ENCODE assay signal across 17 cellular contexts in the genomic region with DNA sequence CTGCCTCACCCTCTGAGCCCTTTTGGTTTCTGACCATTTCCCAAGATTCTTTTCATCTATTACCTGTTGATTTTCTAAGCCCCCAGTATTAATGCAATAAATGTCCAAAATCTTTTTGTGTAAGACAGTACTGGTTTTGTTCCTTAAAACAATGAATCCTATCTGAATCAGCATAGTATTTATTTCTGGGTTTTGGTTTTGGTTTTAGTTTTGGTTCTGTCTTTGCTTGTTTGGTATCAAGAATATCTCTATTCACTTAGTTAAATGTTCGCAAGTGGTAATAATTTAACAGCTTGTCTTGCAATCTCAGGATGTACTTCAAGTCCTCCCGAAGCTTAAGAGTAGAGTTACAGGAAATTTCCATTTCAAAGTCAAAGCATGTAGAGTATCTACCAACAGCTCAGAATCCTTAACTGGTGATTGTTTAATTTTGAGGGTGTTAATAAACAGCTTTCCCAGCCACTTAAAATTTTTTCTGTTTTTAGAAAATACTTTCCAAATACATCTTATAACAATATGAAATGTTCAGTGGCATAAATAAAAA.
DNase-seq lines count a peak whose midpoint lies in the region; ATAC-seq, FAIRE-seq and TF ChIP-seq lines count a peak whose summit lies in the region.
"Had no signal": no experiment of that assay in that cellular context is flagged by ENCODE, and none has a peak within 500 bp of the region (broad histone marks: within the 10 kb centered on the region; RNA-seq: fewer than 3 reads in every experiment).

No MANE protein-coding gene starts in this region.

- intact Hi-C loops in K562 (cut with micrococcal nuclease) (no loop called here), posterior cingulate gyrus (cut with DNase I) (no loop called here)

- in situ Hi-C loops in K562 (cut with MboI) = no loop called here

- ATAC-seq in GM21723 (IDR thresholded peaks at IDR 0.05; ENCODE audit: unreplicated experiment) (peak; percentile 71), K562 (no peak), naive B cell (ENCODE audit: low read depth in 2 of 2) (peak; percentile 32 to 42)
- ATAC-seq: foreskin keratinocyte, T-cell, WTC11 had no signal

- H3K4me2 ChIP-seq in K562 (ENCODE audit: insufficient read depth, low read length) = no peak overlapping the region

- no peak for TF ChIP-seq POLR2A in K562 (conservative IDR thresholded peaks at IDR 0.05)

- H4K20me1 ChIP-seq in K562 (replicated peaks; ENCODE audit: control insufficient read depth, insufficient read depth, low read length) = no peaks in the 10 kb centered on the region

- no peak overlapping the region for H3K4me3 ChIP-seq in K562
- H3K4me3 ChIP-seq: ovary had no signal

- H3K36me3 ChIP-seq in K562 (ENCODE audit: control insufficient read depth, insufficient read depth, low read length) = no peaks in the 10 kb centered on the region
- H3K36me3 ChIP-seq: ovary had no signal

- 49% methylated on average over 2 of the region's 2 CpGs for WGBS in K562 (ENCODE audit: insufficient coverage, low coverage, missing lambda C conversion rate)

- no peaks in the 10 kb centered on the region for H3K36me3 Mint-ChIP-seq in naive B cell
- no peaks in the 10 kb centered on the region for H3K36me3 Mint-ChIP-seq in T-helper 2 cell treated with Interferon-gamma antibody and Interleukin-4, amounts not matched to agents 5 μg/mL and 100 μg/mL, for 36 hours (ENCODE audit: low read depth)
- H3K36me3 Mint-ChIP-seq: T-cell, WTC11 had no signal

- peak overlapping the region in 2 of 6 donors; percentile 39 to 51 for H3K27ac Mint-ChIP-seq in naive B cell
- no peak overlapping the region for H3K27ac Mint-ChIP-seq in T-helper 2 cell treated with Interferon-gamma antibody and Interleukin-4, amounts not matched to agents 5 μg/mL and 100 μg/mL, for 36 hours
- H3K27ac Mint-ChIP-seq: T-cell, WTC11 had no signal

- H3K4me3 Mint-ChIP-seq in naive B cell = peak overlapping the region in 6 of 8 donors; percentile 37 to 68 (median 54)
- no peak overlapping the region for H3K4me3 Mint-ChIP-seq in T-helper 2 cell treated with Interferon-gamma antibody and Interleukin-4, amounts not matched to agents 5 μg/mL and 100 μg/mL, for 36 hours
- H3K4me3 Mint-ChIP-seq: T-cell, WTC11 had no signal

- BruUV-seq in K562 (replicated peaks; lab: Mats Ljungman, UMichigan) = no TSS peak

- peaks cover 6 to 16% (median 11%) of the 10 kb centered on the region in 3 donors for H3K27me3 Mint-ChIP-seq in naive B cell
- no peaks in the 10 kb centered on the region for H3K27me3 Mint-ChIP-seq in T-helper 2 cell treated with Interferon-gamma antibody and Interleukin-4, amounts not matched to agents 5 μg/mL and 100 μg/mL, for 36 hours (ENCODE audit: low read depth)

- no peak overlapping the region for H3K27ac ChIP-seq in K562 (ENCODE audit: extremely low read depth, low read depth, low read length)
- H3K27ac ChIP-seq: foreskin keratinocyte, ovary had no signal

- no peaks in the 10 kb centered on the region for H3K9me1 ChIP-seq in K562 (ENCODE audit: control insufficient read depth, insufficient read depth, low read length)

- no peaks in the 10 kb centered on the region for H3K9me3 Mint-ChIP-seq in naive B cell
- no peaks in the 10 kb centered on the region for H3K9me3 Mint-ChIP-seq in T-helper 2 cell treated with Interferon-gamma antibody and Interleukin-4, amounts not matched to agents 5 μg/mL and 100 μg/mL, for 36 hours
- H3K9me3 Mint-ChIP-seq: T-cell, WTC11 had no signal

- DNase-seq in GM18507 (ENCODE audit: extremely low spot score, insufficient read length, low read depth) = no peak
- DNase-seq in K562 (ENCODE audit: extremely low read depth in 1 of 4, low spot score in 3 of 4) = no peak
- DNase-seq in naive B cell = no peak
- no peak for DNase-seq in posterior cingulate gyrus
- no peak for DNase-seq in amniotic stem cell (lab: John Stamatoyannopoulos, UW)
- no peak for DNase-seq in T-helper 2 cell treated with Interferon-gamma antibody and Interleukin-4, amounts not matched to agents 5 μg/mL and 100 μg/mL, for 36 hours (ENCODE audit: low spot score)
- no peak for DNase-seq in activated CD4-positive, alpha-beta T cell treated with anti-CD3 and anti-CD28 coated beads for 48 hours
- DNase-seq: caudate nucleus, foreskin keratinocyte, mammary epithelial cell, NCI-H1417 treated with DMSO at 0.1 percent for 48 hours, NCI-H524, ovary, RPMI8226, T-cell had no signal

- no peaks in the 10 kb centered on the region for H3K9me3 ChIP-seq in K562 (replicated peaks; ENCODE audit: control insufficient read depth, insufficient read depth, low read depth, low read length)
- H3K9me3 ChIP-seq: ovary had no signal

- TF ChIP-seq EP300 in K562 (IDR thresholded peaks at IDR 0.05; ENCODE audit: low read length) = no peak

- FAIRE-seq in GM18507 (lab: Jason Lieb, UNC) = peak; percentile 63
- no peak for FAIRE-seq in K562 (lab: Jason Lieb, UNC)

- H3K27me3 ChIP-seq in K562 (ENCODE audit: control insufficient read depth in 2 of 2, insufficient read depth in 2 of 2, low read length in 2 of 2) = no peaks in the 10 kb centered on the region
- H3K27me3 ChIP-seq: foreskin keratinocyte, ovary had no signal

- no peak for TF ChIP-seq CTCF in K562 (IDR thresholded peaks at IDR 0.05 in 2 of 3, conservative IDR thresholded peaks at IDR 0.05 in 1 of 3; ENCODE audit: insufficient read depth in 2 of 3, low read depth in 1 of 3, low read length in 3 of 3)

- no peak for TF ChIP-seq RAD21 in K562 (CRISPR knock-in tag; conservative IDR thresholded peaks at IDR 0.05 in 1 of 2, IDR thresholded peaks at IDR 0.05 in 1 of 2)

- peaks cover 8 to 12% (median 8%) of the 10 kb centered on the region in 3 donors for H3K4me1 Mint-ChIP-seq in naive B cell
- no peaks in the 10 kb centered on the region for H3K4me1 Mint-ChIP-seq in T-helper 2 cell treated with Interferon-gamma antibody and Interleukin-4, amounts not matched to agents 5 μg/mL and 100 μg/mL, for 36 hours (ENCODE audit: low read depth)
- H3K4me1 Mint-ChIP-seq: T-cell had no signal

- H3K4me1 ChIP-seq in K562 (replicated peaks in 1 of 2; ENCODE audit: control insufficient read depth in 2 of 2, insufficient read depth in 2 of 2, low read length in 2 of 2) = no peaks in the 10 kb centered on the region
- H3K4me1 ChIP-seq: foreskin keratinocyte had no signal

- no peak overlapping the region for H3K9ac ChIP-seq in K562 (ENCODE audit: insufficient read depth in 1 of 2, low read depth in 2 of 2, low read length in 2 of 2)

- CTCF ChIA-PET in K562 (lab: Yijun Ruan, JAX; ENCODE audit: low intra/inter-chr PET ratio) = no interaction called here

- peak overlapping the region; percentile 56; the same call in 1 of the 2 replicates for H2AFZ ChIP-seq in K562 (ENCODE audit: low read depth, low read length)

- H3K79me2 ChIP-seq in K562 (ENCODE audit: control insufficient read depth, insufficient read depth, low read length) = no peaks in the 10 kb centered on the region

- POLR2A ChIA-PET in K562 (lab: Yijun Ruan, JAX) = interaction anchor here (1.4 kb wide), 1 partner anchor 14 kb away, joined by 3 read pairs; no protein-coding TSS in a partner anchor

TF ChIP-seq in K562, 482 proteins besides CTCF, POLR2A, EP300 and RAD21:
- TF ChIP-seq HMGN3 (IDR thresholded peaks at IDR 0.05; ENCODE audit: borderline replicate concordance, extremely low read depth, insufficient read length, low read depth, low read length) = no peak
- TF ChIP-seq ZNF589 (CRISPR knock-in tag; IDR thresholded peaks at IDR 0.05; ENCODE audit: low read depth) = no peak
- no peak for TF ChIP-seq HNRNPLL (IDR thresholded peaks at IDR 0.05; ENCODE audit: low read depth, low read length, poor library complexity, severe bottlenecking)
- no peak for TF ChIP-seq EP400 (IDR thresholded peaks at IDR 0.05)
- TF ChIP-seq CREB3L1 (IDR thresholded peaks at IDR 0.05; ENCODE audit: borderline replicate concordance, low read depth) = no peak
- TF ChIP-seq ZNF143 (CRISPR knock-in tag; IDR thresholded peaks at IDR 0.05) = no peak
